In genomic region chr15:41774062-41774872, GRCh38 we compare ENCODE assay signal across 1 cellular context.
A peak's percentile ranks its signal among the peaks of the same experiment; 100 is the strongest.
TF ChIP-seq lines count a peak whose summit lies in the region.

MAPKBP1 (plus strand) TSS chr15:41774484; CDS start chr15:41775276, 792 bp downstream.

TF ChIP-seq in GM12878, 131 proteins besides CTCF, POLR2A, EP300 and RAD21 (continued from another document and continues in another):
- TF ChIP-seq, protein P1, sequence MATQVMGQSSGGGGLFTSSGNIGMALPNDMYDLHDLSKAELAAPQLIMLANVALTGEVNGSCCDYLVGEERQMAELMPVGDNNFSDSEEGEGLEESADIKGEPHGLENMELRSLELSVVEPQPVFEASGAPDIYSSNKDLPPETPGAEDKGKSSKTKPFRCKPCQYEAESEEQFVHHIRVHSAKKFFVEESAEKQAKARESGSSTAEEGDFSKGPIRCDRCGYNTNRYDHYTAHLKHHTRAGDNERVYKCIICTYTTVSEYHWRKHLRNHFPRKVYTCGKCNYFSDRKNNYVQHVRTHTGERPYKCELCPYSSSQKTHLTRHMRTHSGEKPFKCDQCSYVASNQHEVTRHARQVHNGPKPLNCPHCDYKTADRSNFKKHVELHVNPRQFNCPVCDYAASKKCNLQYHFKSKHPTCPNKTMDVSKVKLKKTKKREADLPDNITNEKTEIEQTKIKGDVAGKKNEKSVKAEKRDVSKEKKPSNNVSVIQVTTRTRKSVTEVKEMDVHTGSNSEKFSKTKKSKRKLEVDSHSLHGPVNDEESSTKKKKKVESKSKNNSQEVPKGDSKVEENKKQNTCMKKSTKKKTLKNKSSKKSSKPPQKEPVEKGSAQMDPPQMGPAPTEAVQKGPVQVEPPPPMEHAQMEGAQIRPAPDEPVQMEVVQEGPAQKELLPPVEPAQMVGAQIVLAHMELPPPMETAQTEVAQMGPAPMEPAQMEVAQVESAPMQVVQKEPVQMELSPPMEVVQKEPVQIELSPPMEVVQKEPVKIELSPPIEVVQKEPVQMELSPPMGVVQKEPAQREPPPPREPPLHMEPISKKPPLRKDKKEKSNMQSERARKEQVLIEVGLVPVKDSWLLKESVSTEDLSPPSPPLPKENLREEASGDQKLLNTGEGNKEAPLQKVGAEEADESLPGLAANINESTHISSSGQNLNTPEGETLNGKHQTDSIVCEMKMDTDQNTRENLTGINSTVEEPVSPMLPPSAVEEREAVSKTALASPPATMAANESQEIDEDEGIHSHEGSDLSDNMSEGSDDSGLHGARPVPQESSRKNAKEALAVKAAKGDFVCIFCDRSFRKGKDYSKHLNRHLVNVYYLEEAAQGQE (IDR thresholded peaks at IDR 0.05; ENCODE audit: low read depth, low read length): no peak
- no peak for TF ChIP-seq MYB (IDR thresholded peaks at IDR 0.05; ENCODE audit: borderline replicate concordance, low read depth, low read length)
- TF ChIP-seq, protein P2, sequence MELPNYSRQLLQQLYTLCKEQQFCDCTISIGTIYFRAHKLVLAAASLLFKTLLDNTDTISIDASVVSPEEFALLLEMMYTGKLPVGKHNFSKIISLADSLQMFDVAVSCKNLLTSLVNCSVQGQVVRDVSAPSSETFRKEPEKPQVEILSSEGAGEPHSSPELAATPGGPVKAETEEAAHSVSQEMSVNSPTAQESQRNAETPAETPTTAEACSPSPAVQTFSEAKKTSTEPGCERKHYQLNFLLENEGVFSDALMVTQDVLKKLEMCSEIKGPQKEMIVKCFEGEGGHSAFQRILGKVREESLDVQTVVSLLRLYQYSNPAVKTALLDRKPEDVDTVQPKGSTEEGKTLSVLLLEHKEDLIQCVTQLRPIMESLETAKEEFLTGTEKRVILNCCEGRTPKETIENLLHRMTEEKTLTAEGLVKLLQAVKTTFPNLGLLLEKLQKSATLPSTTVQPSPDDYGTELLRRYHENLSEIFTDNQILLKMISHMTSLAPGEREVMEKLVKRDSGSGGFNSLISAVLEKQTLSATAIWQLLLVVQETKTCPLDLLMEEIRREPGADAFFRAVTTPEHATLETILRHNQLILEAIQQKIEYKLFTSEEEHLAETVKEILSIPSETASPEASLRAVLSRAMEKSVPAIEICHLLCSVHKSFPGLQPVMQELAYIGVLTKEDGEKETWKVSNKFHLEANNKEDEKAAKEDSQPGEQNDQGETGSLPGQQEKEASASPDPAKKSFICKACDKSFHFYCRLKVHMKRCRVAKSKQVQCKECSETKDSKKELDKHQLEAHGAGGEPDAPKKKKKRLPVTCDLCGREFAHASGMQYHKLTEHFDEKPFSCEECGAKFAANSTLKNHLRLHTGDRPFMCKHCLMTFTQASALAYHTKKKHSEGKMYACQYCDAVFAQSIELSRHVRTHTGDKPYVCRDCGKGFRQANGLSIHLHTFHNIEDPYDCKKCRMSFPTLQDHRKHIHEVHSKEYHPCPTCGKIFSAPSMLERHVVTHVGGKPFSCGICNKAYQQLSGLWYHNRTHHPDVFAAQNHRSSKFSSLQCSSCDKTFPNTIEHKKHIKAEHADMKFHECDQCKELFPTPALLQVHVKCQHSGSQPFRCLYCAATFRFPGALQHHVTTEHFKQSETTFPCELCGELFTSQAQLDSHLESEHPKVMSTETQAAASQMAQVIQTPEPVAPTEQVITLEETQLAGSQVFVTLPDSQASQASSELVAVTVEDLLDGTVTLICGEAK (IDR thresholded peaks at IDR 0.05; ENCODE audit: borderline replicate concordance): no peak; the same call in 1 of the 2 replicates
- TF ChIP-seq RUNX3 (IDR thresholded peaks at IDR 0.05; ENCODE audit: low read length): peak; percentile 74
- TF ChIP-seq ETV6 (conservative IDR thresholded peaks at IDR 0.05 in 1 of 2, IDR thresholded peaks at IDR 0.05 in 1 of 2; ENCODE audit: borderline replicate concordance in 1 of 2, low read depth in 1 of 2): no peak
- TF ChIP-seq SMC3 (IDR thresholded peaks at IDR 0.05; ENCODE audit: borderline replicate concordance, low read length): peak; percentile 64
- no peak for TF ChIP-seq EZH2 (IDR thresholded peaks at IDR 0.05; ENCODE audit: borderline replicate concordance, control insufficient read depth, low read depth, low read length)
- TF ChIP-seq NR2F1 (conservative IDR thresholded peaks at IDR 0.05): peak; percentile 59; the same call in 1 of the 2 replicates
- no peak for TF ChIP-seq NFXL1 (IDR thresholded peaks at IDR 0.05; ENCODE audit: borderline replicate concordance)
- peak; percentile 35; the same call in 1 of the 2 replicates for TF ChIP-seq TARDBP (IDR thresholded peaks at IDR 0.05; ENCODE audit: borderline replicate concordance)
- TF ChIP-seq ZBTB33 (IDR thresholded peaks at IDR 0.05): no peak
- peak; percentile 40; the same call in 1 of the 2 replicates for TF ChIP-seq PML (IDR thresholded peaks at IDR 0.05; ENCODE audit: low read length)
- TF ChIP-seq BCL3 (IDR thresholded peaks at IDR 0.05; ENCODE audit: borderline replicate concordance, insufficient read depth, low read depth, low read length, poor library complexity, severe bottlenecking): peak; percentile 52
- TF ChIP-seq YY1 (IDR thresholded peaks at IDR 0.05; ENCODE audit: low read depth, low read length): peak; percentile 70
- no peak; the same call in 1 of the 2 replicates for TF ChIP-seq ZNF592 (IDR thresholded peaks at IDR 0.05)
- TF ChIP-seq, protein P3, sequence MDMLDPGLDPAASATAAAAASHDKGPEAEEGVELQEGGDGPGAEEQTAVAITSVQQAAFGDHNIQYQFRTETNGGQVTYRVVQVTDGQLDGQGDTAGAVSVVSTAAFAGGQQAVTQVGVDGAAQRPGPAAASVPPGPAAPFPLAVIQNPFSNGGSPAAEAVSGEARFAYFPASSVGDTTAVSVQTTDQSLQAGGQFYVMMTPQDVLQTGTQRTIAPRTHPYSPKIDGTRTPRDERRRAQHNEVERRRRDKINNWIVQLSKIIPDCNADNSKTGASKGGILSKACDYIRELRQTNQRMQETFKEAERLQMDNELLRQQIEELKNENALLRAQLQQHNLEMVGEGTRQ (IDR thresholded peaks at IDR 0.05; ENCODE audit: borderline replicate concordance, low read depth, low read length): no peak
- no peak; the same call in 1 of the 2 replicates for TF ChIP-seq SMAD5 (IDR thresholded peaks at IDR 0.05; ENCODE audit: low read depth)
- no peak for TF ChIP-seq STAT3 (IDR thresholded peaks at IDR 0.05; ENCODE audit: low read depth, low read length)
- no peak for TF ChIP-seq MYC (IDR thresholded peaks at IDR 0.05; ENCODE audit: insufficient read depth, insufficient read length, insufficient replicate concordance, low read length, severe bottlenecking)
- TF ChIP-seq E2F4 (IDR thresholded peaks at IDR 0.05; ENCODE audit: low read depth, low read length): no peak
- no peak for TF ChIP-seq ZNF622 (IDR thresholded peaks at IDR 0.05)
- peak; percentile 80 for TF ChIP-seq IKZF1 (conservative IDR thresholded peaks at IDR 0.05)
- TF ChIP-seq ESRRA (IDR thresholded peaks at IDR 0.05; ENCODE audit: low read length): no peak
- TF ChIP-seq, protein P4, sequence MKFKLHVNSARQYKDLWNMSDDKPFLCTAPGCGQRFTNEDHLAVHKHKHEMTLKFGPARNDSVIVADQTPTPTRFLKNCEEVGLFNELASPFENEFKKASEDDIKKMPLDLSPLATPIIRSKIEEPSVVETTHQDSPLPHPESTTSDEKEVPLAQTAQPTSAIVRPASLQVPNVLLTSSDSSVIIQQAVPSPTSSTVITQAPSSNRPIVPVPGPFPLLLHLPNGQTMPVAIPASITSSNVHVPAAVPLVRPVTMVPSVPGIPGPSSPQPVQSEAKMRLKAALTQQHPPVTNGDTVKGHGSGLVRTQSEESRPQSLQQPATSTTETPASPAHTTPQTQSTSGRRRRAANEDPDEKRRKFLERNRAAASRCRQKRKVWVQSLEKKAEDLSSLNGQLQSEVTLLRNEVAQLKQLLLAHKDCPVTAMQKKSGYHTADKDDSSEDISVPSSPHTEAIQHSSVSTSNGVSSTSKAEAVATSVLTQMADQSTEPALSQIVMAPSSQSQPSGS (IDR thresholded peaks at IDR 0.05; ENCODE audit: low read length): no peak
- peak; percentile 81 for TF ChIP-seq CREB1 (IDR thresholded peaks at IDR 0.05; ENCODE audit: low read depth)
- TF ChIP-seq CBX3 (IDR thresholded peaks at IDR 0.05; ENCODE audit: borderline replicate concordance, low read depth): no peak
- TF ChIP-seq HDAC2 (IDR thresholded peaks at IDR 0.05): no peak
- TF ChIP-seq SUZ12 (IDR thresholded peaks at IDR 0.05; ENCODE audit: unreplicated experiment): no peak
- TF ChIP-seq PAX5 (IDR thresholded peaks at IDR 0.05; ENCODE audit: borderline replicate concordance, low read depth, low read length): peak; percentile 60; the same call in 1 of the 2 replicates
- TF ChIP-seq JUND (IDR thresholded peaks at IDR 0.05; ENCODE audit: low read depth, low read length): no peak
- no peak for TF ChIP-seq HSF1 (IDR thresholded peaks at IDR 0.05; ENCODE audit: low read depth, low read length)
- TF ChIP-seq RB1 (IDR thresholded peaks at IDR 0.05; ENCODE audit: borderline replicate concordance): peak; percentile 87
- TF ChIP-seq BRCA1 (IDR thresholded peaks at IDR 0.05; ENCODE audit: low read depth, low read length): no peak
- no peak for TF ChIP-seq HDAC6 (IDR thresholded peaks at IDR 0.05; ENCODE audit: unreplicated experiment)
- TF ChIP-seq EED (IDR thresholded peaks at IDR 0.05; ENCODE audit: low read depth): peak; percentile 17; the same call in 1 of the 2 replicates
- TF ChIP-seq NFIC (IDR thresholded peaks at IDR 0.05; ENCODE audit: low read depth, low read length): no peak
